8 cellular contexts compared by ENCODE assay signal in genomic region chr1:36463773-36464604, GRCh38. TPM values are rescaled to one million over a fixed set of nuclear protein-coding genes. Genes with fewer than 3 reads are reported as not detected.
DNase-seq lines count a peak whose midpoint lies in the region; ATAC-seq and TF ChIP-seq lines count a peak whose summit lies in the region.

Gene MRPS15, minus strand, starts transcription at chr1:36464384. Its CDS starts 109 bp downstream, at chr1:36464275.

- H3K27ac ChIP-seq in ascending aorta (peak within 1 kb of the TSS; percentile 87 to 90), right cardiac atrium (ENCODE audit: low read length) (peak within 1 kb of the TSS; percentile 71), vagina (peak within 1 kb of the TSS; percentile 95)

- ATAC-seq in GM18499 (IDR thresholded peaks at IDR 0.05; ENCODE audit: insufficient read depth, unreplicated experiment) (peak; percentile 82), HG02943 (IDR thresholded peaks at IDR 0.05; ENCODE audit: low read depth, unreplicated experiment) (peak; percentile 89), right cardiac atrium (peak; percentile 94)

- H3K27me3 ChIP-seq in ascending aorta (no peaks in the 10 kb centered on the region), right cardiac atrium (ENCODE audit: control insufficient read depth, insufficient read depth) (no peaks in the 10 kb centered on the region), vagina (no peaks in the 10 kb centered on the region)

- peak within 1 kb of the TSS; percentile 70 to 72 for H3K4me3 ChIP-seq in ascending aorta
- peak within 1 kb of the TSS; percentile 86 for H3K4me3 ChIP-seq in right cardiac atrium (ENCODE audit: low read length)
- H3K4me3 ChIP-seq in vagina: peak within 1 kb of the TSS; percentile 89 to 99

- peak in 1 of 2 donors; percentile 89 for TF ChIP-seq POLR2A in vagina (IDR thresholded peaks at IDR 0.05)

- DNase-seq in NCI-H187 treated with DMSO at 0.1 percent for 48 hours (lab: John Stamatoyannopoulos, UW) (peak; percentile 75), ascending aorta (ENCODE audit: low spot score in 2 of 2) (peak; percentile 87 to 97), right cardiac atrium (peak; percentile 96 to 98 (median 97)), putamen (ENCODE audit: low spot score) (peak; percentile 96), vagina (ENCODE audit: extremely low spot score in 2 of 2) (peak in 1 of 2 donors; percentile 96)

- H3K4me1 ChIP-seq in ascending aorta: peaks cover 3 to 11% of the 10 kb centered on the region in 2 donors
- H3K4me1 ChIP-seq in right cardiac atrium (ENCODE audit: control insufficient read depth, insufficient read depth, low read length): peaks cover 3% of the 10 kb centered on the region
- H3K4me1 ChIP-seq in vagina: peaks cover 26% of the 10 kb centered on the region

- under 1% methylated on average over 66 of the region's 66 CpGs for WGBS in right cardiac atrium

- H3K36me3 ChIP-seq in ascending aorta: peaks cover 10 to 29% of the 10 kb centered on the region in 2 donors
- peaks cover 0 to 21% of the 10 kb centered on the region in 2 donors for H3K36me3 ChIP-seq in vagina

- H3K9me3 ChIP-seq in ascending aorta: no peaks in the 10 kb centered on the region
- H3K9me3 ChIP-seq in right cardiac atrium (ENCODE audit: control insufficient read depth, low read length): no peaks in the 10 kb centered on the region
- no peaks in the 10 kb centered on the region for H3K9me3 ChIP-seq in vagina

- TF ChIP-seq CTCF in ascending aorta (IDR thresholded peaks at IDR 0.05) (no peak), vagina (IDR thresholded peaks at IDR 0.05) (no peak)

- intact Hi-C loops in T-helper 2 cell treated with Interferon-gamma antibody and Interleukin-4, amounts not matched to agents 100 ng/mL and 5 ng/mL, for 36 hours (cut with micrococcal nuclease): loop anchor here (1.0 to 5.0 kb wide), 3 partner anchors 14 to 1228 kb away; partner anchors contain the start of genes CDCA8 and OSCP1
- intact Hi-C loops in ascending aorta (cut with DNase I) (loop anchor here (2.0 kb wide), 1 partner anchor 13 kb away; the partner anchor contains the start of gene OSCP1), right cardiac atrium (cut with DNase I) (no loop called here), vagina (cut with DNase I) (no loop called here)

RNA-seq across cellular contexts. Expression of gene MRPS15, which starts in this region (rescaled TPM):
- 97.6 and 101 TPM in 2 replicates for total RNA-seq in T-helper 2 cell treated with Interferon-gamma antibody and Interleukin-4, amounts not matched to agents 100 ng/mL and 5 ng/mL, for 36 hours
- total RNA-seq in ascending aorta (30.4 TPM), right cardiac atrium (10 to 100 TPM; 86.7 to 91.7 (median 89.2) TPM), vagina (54.0 TPM)
- 206 TPM for polyA plus RNA-seq in right cardiac atrium

Comparison
In these comparisons a context has a peak if more than half of its experiments do, and no peak if none do; other contexts are left out.
1. intact Hi-C loops: an anchor here in T-helper 2 cell treated with Interferon-gamma antibody and Interleukin-4, amounts not matched to agents 100 ng/mL and 5 ng/mL, for 36 hours (1.0 to 5.0 kb wide) and ascending aorta (2.0 kb wide); none called in right cardiac atrium and vagina.